In genomic region chr1:40270152-40270834, GRCh38 we compare ENCODE assay signal across 14 cellular contexts. TPM values are rescaled to one million over a fixed set of nuclear protein-coding genes. Genes with fewer than 3 reads are reported as not detected.
DNase-seq lines count a peak whose midpoint lies in the region; ATAC-seq, FAIRE-seq and TF ChIP-seq lines count a peak whose summit lies in the region.
"Had no signal": no experiment of that assay in that cellular context is flagged by ENCODE, and none has a peak within 500 bp of the region (broad histone marks: within the 10 kb centered on the region; RNA-seq: fewer than 3 reads in every experiment).

No MANE protein-coding gene starts in this region.

- H3K9ac ChIP-seq in GM12878 (ENCODE audit: control insufficient read depth, insufficient read depth, low read length) (no peak overlapping the region), rectal smooth muscle tissue (ENCODE audit: low read length) (no peak overlapping the region)

- H3K4me3 Mint-ChIP-seq in activated CD4-positive, alpha-beta T cell treated with anti-CD3 and anti-CD28 coated beads, Interleukin-2, amount 10 ng/mL, durations not matched to agents 7 days and 5 days = no peak overlapping the region

- no peak overlapping the region for H3K4me3 ChIP-seq in GM12878
- no peak overlapping the region for H3K4me3 ChIP-seq in rectal smooth muscle tissue (ENCODE audit: low read length)
- H3K4me3 ChIP-seq in lower leg skin (ENCODE audit: low read depth, poor library complexity, severe bottlenecking) = no peak overlapping the region
- H3K4me3 ChIP-seq: A549 had no signal

- in situ Hi-C loops in GM12878 (cut with MboI) = no loop called here

- H4K20me1 ChIP-seq in GM12878 (ENCODE audit: control insufficient read depth, insufficient read depth) = no peaks in the 10 kb centered on the region

- no TSS peak for BruUV-seq in GM12878 (replicated peaks; lab: Mats Ljungman, UMichigan)

- peaks cover 2 to 17% of the 10 kb centered on the region in 2 experiments; a peak in 3 of 4 replicates for H3K36me3 ChIP-seq in GM12878 (ENCODE audit: control insufficient read depth in 2 of 2, insufficient read depth in 2 of 2, low read length in 1 of 2)
- H3K36me3 ChIP-seq in rectal smooth muscle tissue (ENCODE audit: control insufficient read depth, insufficient read depth, low read length) = peaks cover 20% of the 10 kb centered on the region

- peak; percentile 55 for ATAC-seq in GM12878
- ATAC-seq in GM18909 (IDR thresholded peaks at IDR 0.05; ENCODE audit: poor library complexity, unreplicated experiment) = no peak
- ATAC-seq: A549 had no signal

- H3K79me2 ChIP-seq in GM12878 (ENCODE audit: control insufficient read depth, insufficient read depth, low read length) = no peaks in the 10 kb centered on the region

- POLR2A ChIA-PET in activated CD4-positive, alpha-beta T cell treated with anti-CD3 and anti-CD28 coated beads, Interleukin-2, amount 10 ng/mL, durations not matched to agents 7 days and 5 days (lab: Charles Lee) = no interaction called here
- POLR2A ChIA-PET in GM12878 (lab: Charles Lee) = no interaction called here

- H3K9me3 Mint-ChIP-seq in activated CD4-positive, alpha-beta T cell treated with anti-CD3 and anti-CD28 coated beads, Interleukin-2, amount 10 ng/mL, durations not matched to agents 7 days and 5 days = no peaks in the 10 kb centered on the region

- no peaks in the 10 kb centered on the region for H3K9me3 ChIP-seq in GM12878 (replicated peaks; ENCODE audit: control insufficient read depth, insufficient read depth, low read length)
- H3K9me3 ChIP-seq: A549 had no signal

- no peak overlapping the region for H3K27ac Mint-ChIP-seq in activated CD4-positive, alpha-beta T cell treated with anti-CD3 and anti-CD28 coated beads, Interleukin-2, amount 10 ng/mL, durations not matched to agents 7 days and 5 days

- no peak for FAIRE-seq in GM12878 (lab: Jason Lieb, UNC)
- FAIRE-seq: A549, colon, small intestine had no signal

- TF ChIP-seq RAD21 in GM12878 (IDR thresholded peaks at IDR 0.05; ENCODE audit: insufficient read depth, low read depth, low read length) = no peak

- no peak for TF ChIP-seq POLR2A in GM12878 (IDR thresholded peaks at IDR 0.05; ENCODE audit: low read depth, low read length)
- no peak for TF ChIP-seq POLR2A in lower leg skin (IDR thresholded peaks at IDR 0.05)

- H3K4me1 ChIP-seq in GM12878 (ENCODE audit: control insufficient read depth, insufficient read depth, low read length) = peaks cover 5% of the 10 kb centered on the region; the same call in 1 of the 2 replicates
- peaks cover 19% of the 10 kb centered on the region for H3K4me1 ChIP-seq in rectal smooth muscle tissue (ENCODE audit: control insufficient read depth, insufficient read depth, low read length)
- H3K4me1 ChIP-seq: A549 had no signal

- H3K27me3 Mint-ChIP-seq in activated CD4-positive, alpha-beta T cell treated with anti-CD3 and anti-CD28 coated beads, Interleukin-2, amount 10 ng/mL, durations not matched to agents 7 days and 5 days = no peaks in the 10 kb centered on the region

- TF ChIP-seq CTCF in GM12878 (IDR thresholded peaks at IDR 0.05 in 2 of 3, conservative IDR thresholded peaks at IDR 0.05 in 1 of 3; ENCODE audit: control insufficient read depth in 2 of 3, extremely low read depth in 1 of 3, insufficient read depth in 1 of 3, low read depth in 3 of 3, low read length in 3 of 3) = no peak
- no peak for TF ChIP-seq CTCF in lower leg skin (IDR thresholded peaks at IDR 0.05)

- H3K27ac ChIP-seq in GM12878 (ENCODE audit: control insufficient read depth, insufficient read depth) = no peak overlapping the region
- peak overlapping the region; percentile 14 for H3K27ac ChIP-seq in rectal smooth muscle tissue (ENCODE audit: low read depth, low read length)
- H3K27ac ChIP-seq: A549 had no signal

- RAD21 ChIA-PET in GM12878 (lab: Charles Lee; ENCODE audit: unreplicated experiment) = no interaction called here

- no peak overlapping the region for H2AFZ ChIP-seq in GM12878 (ENCODE audit: control insufficient read depth, low read depth, low read length)

- 0% methylated on average over 3 of the region's 3 CpGs for WGBS in GM12878 (ENCODE audit: insufficient coverage, insufficient replicate concordance, low lambda C conversion rate, missing lambda C conversion rate)
- WGBS in lower leg skin, 2 donors = 72 to 80% methylated on average over 3 of the region's 3 CpGs

- peak; percentile 37 for DNase-seq in activated CD4-positive, alpha-beta T cell treated with anti-CD3 and anti-CD28 coated beads for 48 hours
- DNase-seq in activated CD4-positive, alpha-beta T cell treated with anti-CD3 and anti-CD28 coated beads, Interleukin-2, amount 10 ng/mL, durations not matched to agents 7 days and 5 days = no peak
- DNase-seq in M059J (ENCODE audit: low read depth) (peak; percentile 70), GM12878 (ENCODE audit: low read depth, low spot score) (no peak), NOMO-1 treated with dmso at 0.1 percent for 144 hours (lab: John Stamatoyannopoulos, UW; ENCODE audit: unreplicated experiment) (no peak), lower leg skin (ENCODE audit: low spot score in 2 of 2) (no peak)
- DNase-seq: activated gamma-delta T cell, NCI-H446 treated with DMSO at 0.1 percent for 48 hours, small intestine had no signal

- CTCF ChIA-PET in activated CD4-positive, alpha-beta T cell treated with anti-CD3 and anti-CD28 coated beads, Interleukin-2, amount 10 ng/mL, durations not matched to agents 7 days and 5 days (lab: Charles Lee) = no interaction called here
- CTCF ChIA-PET in GM12878 (lab: Yijun Ruan, JAX) = interaction anchor here (0.8 to 1.5 kb wide), 3 partner anchors 46 to 135 kb away, joined by 3 to 5 read pairs (median 5); no protein-coding TSS in a partner anchor

- TF ChIP-seq EP300 in GM12878 (IDR thresholded peaks at IDR 0.05; ENCODE audit: borderline replicate concordance in 1 of 2, control insufficient read depth in 1 of 2, low read depth in 2 of 2, low read length in 2 of 2) = no peak

- peaks cover 2% of the 10 kb centered on the region for H3K4me1 Mint-ChIP-seq in activated CD4-positive, alpha-beta T cell treated with anti-CD3 and anti-CD28 coated beads, Interleukin-2, amount 10 ng/mL, durations not matched to agents 7 days and 5 days

- H3K27me3 ChIP-seq in GM12878 (replicated peaks in 1 of 2; ENCODE audit: control insufficient read depth in 2 of 2, insufficient read depth in 2 of 2, low read length in 1 of 2) = no peaks in the 10 kb centered on the region
- no peaks in the 10 kb centered on the region for H3K27me3 ChIP-seq in rectal smooth muscle tissue (ENCODE audit: control insufficient read depth, insufficient read depth, low read length)

- SMC1A ChIA-PET in GM12878 (lab: Charles Lee; ENCODE audit: uncharacterized antibody, unreplicated experiment) = interaction anchor here (0.7 to 2.0 kb wide), 5 partner anchors 12 to 87 kb away, joined by 3 to 7 read pairs (median 5); partner anchors contain the start of gene ZMPSTE24

- no peak overlapping the region for H3K4me2 ChIP-seq in GM12878 (ENCODE audit: control insufficient read depth, insufficient read depth)
- H3K4me2 ChIP-seq: A549 had no signal

- intact Hi-C loops in GM12878 (cut with micrococcal nuclease; ENCODE audit: unreplicated experiment) (no loop called here), lower leg skin (cut with DNase I; ENCODE audit: low total_unique reads) (no loop called here)

- peaks cover 42% of the 10 kb centered on the region for H3K36me3 Mint-ChIP-seq in activated CD4-positive, alpha-beta T cell treated with anti-CD3 and anti-CD28 coated beads, Interleukin-2, amount 10 ng/mL, durations not matched to agents 7 days and 5 days (ENCODE audit: low read depth)

RNA-seq across cellular contexts. Expression of gene ZMPSTE24, which starts 12.3 kb away (rescaled TPM):
- total RNA-seq in activated CD4-positive, alpha-beta T cell treated with anti-CD3 and anti-CD28 coated beads, Interleukin-2, amount 10 ng/mL, durations not matched to agents 7 days and 5 days = 10 to 100 TPM; 24.7 to 28.8 TPM
- total RNA-seq in M059J (2014; rRNA removed; shearing (Covaris generic)) = 88.3 and 109 TPM in 2 replicates
- total RNA-seq in GM12878 (2013; cell fraction: nucleolus; rRNA removed) = 21.9 and 30.3 TPM in 2 replicates
- total RNA-seq in GM12878 (2014; rRNA removed) (40.2 and 52.9 TPM in 2 replicates), GM12878 (2014; rRNA removed; fragmentation: Illumina TruSeq; extraction: Trizol) (44.5 and 47.0 TPM in 2 replicates), GM12878 (2021) (32.1 and 32.6 TPM in 2 replicates), lower leg skin (10 to 100 TPM; 14.9 to 29.8 (median 27.4) TPM)
- 7.6 TPM for polyA plus RNA-seq in GM12878 (2011; ENCODE audit: low read depth)
- polyA plus RNA-seq in GM12878 (2011; rRNA removed) (21.5 and 27.1 TPM in 2 replicates), GM12878 (2014; fragmentation: Illumina TruSeq; extraction: Trizol) (48.5 and 64.7 TPM in 2 replicates), GM12878 (2014; fragmentation: Nextera tagmentation; extraction: Ambion mirVana) (10 to 100 TPM; 30.1 to 56.0 TPM), GM12878 (2014; rRNA removed) (23.2 and 30.1 TPM in 2 replicates), GM12878 (2016; fragmentation: Nextera tagmentation; extraction: Ambion mirVana) (10 to 100 TPM; 82.7 to 84.4 TPM)
- polyA plus RNA-seq in GM12878 (2011; cell fraction: cytosol; rRNA removed) = 6.5 and 6.6 TPM in 2 replicates
- polyA plus RNA-seq in GM12878 (2011; cell fraction: nucleus; rRNA removed) = 4.4 and 7.2 TPM in 2 replicates
- polyA plus RNA-seq in GM12878 (2012) = 12.7 and 14.7 TPM in 2 replicates
- polyA minus RNA-seq in GM12878 (2011; rRNA and poly(A)+ RNA removed) = 9.8 and 14.6 TPM in 2 replicates
- 7.5 and 8.5 TPM in 2 replicates for polyA minus RNA-seq in GM12878 (2011; cell fraction: cytosol; rRNA and poly(A)+ RNA removed)
- 3.0 and 5.2 TPM in 2 replicates for polyA minus RNA-seq in GM12878 (2011; cell fraction: nucleus; rRNA and poly(A)+ RNA removed)

RNA-seq across cellular contexts. Expression of gene TMCO2, which starts 22.6 kb away (rescaled TPM):
- total RNA-seq in activated CD4-positive, alpha-beta T cell treated with anti-CD3 and anti-CD28 coated beads, Interleukin-2, amount 10 ng/mL, durations not matched to agents 7 days and 5 days = under 1 TPM; 0.30 to 0.42 TPM
- not detected in 2 replicates for total RNA-seq in M059J (2014; rRNA removed; shearing (Covaris generic))
- not detected in 2 replicates for total RNA-seq in GM12878 (2013; cell fraction: nucleolus; rRNA removed)
- total RNA-seq in GM12878 (2014; rRNA removed) (not detected in 2 replicates), GM12878 (2014; rRNA removed; fragmentation: Illumina TruSeq; extraction: Trizol) (not detected in 2 replicates), GM12878 (2021) (not detected in 2 replicates), lower leg skin (not detected)
- not detected for polyA plus RNA-seq in GM12878 (2011; ENCODE audit: low read depth)
- polyA plus RNA-seq in GM12878 (2011; rRNA removed) (not detected in 2 replicates), GM12878 (2014; fragmentation: Illumina TruSeq; extraction: Trizol) (not detected in 2 replicates), GM12878 (2014; fragmentation: Nextera tagmentation; extraction: Ambion mirVana) (not detected), GM12878 (2014; rRNA removed) (not detected in 2 replicates), GM12878 (2016; fragmentation: Nextera tagmentation; extraction: Ambion mirVana) (not detected)
- polyA plus RNA-seq in GM12878 (2011; cell fraction: cytosol; rRNA removed) = not detected in 2 replicates
- not detected in 2 replicates for polyA plus RNA-seq in GM12878 (2011; cell fraction: nucleus; rRNA removed)
- not detected in 2 replicates for polyA plus RNA-seq in GM12878 (2012)
- not detected in 2 replicates for polyA minus RNA-seq in GM12878 (2011; rRNA and poly(A)+ RNA removed)
- not detected in 2 replicates for polyA minus RNA-seq in GM12878 (2011; cell fraction: cytosol; rRNA and poly(A)+ RNA removed)
- polyA minus RNA-seq in GM12878 (2011; cell fraction: nucleus; rRNA and poly(A)+ RNA removed) = not detected in 2 replicates
- total RNA-seq: ureter had no signal
- polyA plus RNA-seq: A549, small intestine had no signal

RNA-seq across cellular contexts. Expression of gene COL9A2, which starts 46.8 kb away (rescaled TPM):
- total RNA-seq in activated CD4-positive, alpha-beta T cell treated with anti-CD3 and anti-CD28 coated beads, Interleukin-2, amount 10 ng/mL, durations not matched to agents 7 days and 5 days = 1 to 10 TPM; 1.2 to 1.9 TPM
- 2.8 and 11.1 TPM in 2 replicates for total RNA-seq in M059J (2014; rRNA removed; shearing (Covaris generic))
- total RNA-seq in GM12878 (2013; cell fraction: nucleolus; rRNA removed) = 49.4 and 58.1 TPM in 2 replicates
- total RNA-seq in GM12878 (2014; rRNA removed) = 48.0 and 57.6 TPM in 2 replicates
- total RNA-seq in GM12878 (2014; rRNA removed; fragmentation: Illumina TruSeq; extraction: Trizol) = 20.5 and 20.9 TPM in 2 replicates
- 48.8 and 51.0 TPM in 2 replicates for total RNA-seq in GM12878 (2021)
- polyA plus RNA-seq in GM12878 (2011; ENCODE audit: low read depth) = 19.1 TPM
- 15.9 and 20.5 TPM in 2 replicates for polyA plus RNA-seq in GM12878 (2011; rRNA removed)
- polyA plus RNA-seq in GM12878 (2011; cell fraction: cytosol; rRNA removed) = 21.4 and 28.1 TPM in 2 replicates
- 226 and 256 TPM in 2 replicates for polyA plus RNA-seq in GM12878 (2011; cell fraction: nucleus; rRNA removed)
- 37.7 and 39.6 TPM in 2 replicates for polyA plus RNA-seq in GM12878 (2012)
- 9.5 and 16.1 TPM in 2 replicates for polyA plus RNA-seq in GM12878 (2014; fragmentation: Illumina TruSeq; extraction: Trizol)
- polyA plus RNA-seq in GM12878 (2014; fragmentation: Nextera tagmentation; extraction: Ambion mirVana) = 1 to 10 TPM; 3.1 to 4.0 TPM
- 62.0 and 63.3 TPM in 2 replicates for polyA plus RNA-seq in GM12878 (2014; rRNA removed)
- 10 to 100 TPM; 24.3 to 31.8 TPM for polyA plus RNA-seq in GM12878 (2016; fragmentation: Nextera tagmentation; extraction: Ambion mirVana)
- 5.6 and 10.0 TPM in 2 replicates for polyA minus RNA-seq in GM12878 (2011; rRNA and poly(A)+ RNA removed)
- polyA minus RNA-seq in GM12878 (2011; cell fraction: cytosol; rRNA and poly(A)+ RNA removed) = 4.1 TPM in 2 replicates
- polyA minus RNA-seq in GM12878 (2011; cell fraction: nucleus; rRNA and poly(A)+ RNA removed) = 11.4 and 15.9 TPM in 2 replicates
- total RNA-seq in lower leg skin = 1 to 10 TPM; 2.4 to 8.7 (median 4.3) TPM

Comparison
In these comparisons a context has a peak if more than half of its experiments do, and no peak if none do; other contexts are left out.
1. DNase-seq: peak in activated CD4-positive, alpha-beta T cell treated with anti-CD3 and anti-CD28 coated beads for 48 hours (single experiment) and M059J (single experiment); none in activated CD4-positive, alpha-beta T cell treated with anti-CD3 and anti-CD28 coated beads, Interleukin-2, amount 10 ng/mL, durations not matched to agents 7 days and 5 days (single experiment), GM12878 (single experiment), NOMO-1 treated with dmso at 0.1 percent for 144 hours (single experiment) and lower leg skin (0 of 2).